Comparison of ENCODE assay signal across 23 cellular contexts in the genomic region with DNA sequence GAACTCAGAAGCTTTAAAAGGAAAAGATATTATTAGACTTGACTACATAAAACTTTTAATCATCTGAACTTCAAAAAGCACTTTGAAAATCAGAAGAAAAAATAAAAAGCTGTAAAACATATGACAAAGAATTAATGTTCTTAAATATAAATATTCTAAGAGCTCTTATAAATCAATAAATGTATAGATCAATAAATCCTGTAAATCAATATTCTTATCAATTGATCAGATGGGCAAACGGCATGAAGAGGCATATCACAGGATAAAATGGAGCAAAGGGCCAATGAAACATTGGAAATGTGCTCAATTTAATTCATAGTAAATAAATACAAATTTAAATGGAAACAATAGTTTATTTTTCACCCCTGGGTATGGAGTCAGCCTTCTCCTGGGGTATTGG.
DNase-seq lines count a peak whose midpoint lies in the region; ATAC-seq, FAIRE-seq and TF ChIP-seq lines count a peak whose summit lies in the region.
"Had no signal": no experiment of that assay in that cellular context is flagged by ENCODE, and none has a peak within 500 bp of the region (broad histone marks: within the 10 kb centered on the region; RNA-seq: fewer than 3 reads in every experiment).

No MANE protein-coding gene starts in this region.

- peaks cover 5% of the 10 kb centered on the region for H3K36me3 Mint-ChIP-seq in central memory CD8-positive, alpha-beta T cell (ENCODE audit: insufficient read depth)
- H3K36me3 Mint-ChIP-seq in neural progenitor cell (no peaks in the 10 kb centered on the region), T-cell (no peaks in the 10 kb centered on the region), mesothelial cell of epicardium (no peaks in the 10 kb centered on the region)
- H3K36me3 Mint-ChIP-seq: CD8-positive, alpha-beta T cell had no signal

- H3K27ac Mint-ChIP-seq in central memory CD8-positive, alpha-beta T cell (ENCODE audit: low read depth), result peak overlapping the region; percentile 11
- H3K27ac Mint-ChIP-seq in neural progenitor cell, result no peak overlapping the region
- H3K27ac Mint-ChIP-seq in T-cell, result no peak overlapping the region
- no peak overlapping the region for H3K27ac Mint-ChIP-seq in mesothelial cell of epicardium
- H3K27ac Mint-ChIP-seq: CD8-positive, alpha-beta T cell had no signal

- peaks cover 8% of the 10 kb centered on the region for H3K4me1 Mint-ChIP-seq in central memory CD8-positive, alpha-beta T cell
- peaks cover 10% of the 10 kb centered on the region for H3K4me1 Mint-ChIP-seq in neural progenitor cell
- peaks cover 0 to 4% (median 4%) of the 10 kb centered on the region in 3 donors for H3K4me1 Mint-ChIP-seq in T-cell
- H3K4me1 Mint-ChIP-seq in mesothelial cell of epicardium, result peaks cover 6% of the 10 kb centered on the region

- H3K27ac ChIP-seq in PC-3 (ENCODE audit: low read length) (no peak overlapping the region), neural progenitor cell (no peak overlapping the region)
- H3K27ac ChIP-seq: RWPE1 had no signal

- POLR2A ChIA-PET in PC-3 (lab: Charles Lee; ENCODE audit: unreplicated experiment), result no interaction called here
- POLR2A ChIA-PET in T-cell (lab: Charles Lee), result no interaction called here

- peaks cover 58% of the 10 kb centered on the region for H3K4me1 ChIP-seq in PC-3 (ENCODE audit: insufficient read depth, low read length)
- H3K4me1 ChIP-seq in neural progenitor cell, result peaks cover 24% of the 10 kb centered on the region

- intact Hi-C loops in PC-3 (cut with micrococcal nuclease), result loop anchor here (1.0 to 5.0 kb wide), 4 partner anchors 46 to 412 kb away; no protein-coding TSS in a partner anchor

- TF ChIP-seq CTCF in PC-3 (conservative IDR thresholded peaks at IDR 0.05; ENCODE audit: low read depth, low read length) (no peak), neural progenitor cell (IDR thresholded peaks at IDR 0.05) (no peak), mesothelial cell of epicardium (IDR thresholded peaks at IDR 0.05; ENCODE audit: unreplicated experiment) (no peak)

- H3K4me2 ChIP-seq in PC-3 (ENCODE audit: low read length) (no peak overlapping the region), neural progenitor cell (no peak overlapping the region)

- H3K4me3 Mint-ChIP-seq in central memory CD8-positive, alpha-beta T cell, result no peak overlapping the region
- H3K4me3 Mint-ChIP-seq in neural progenitor cell, result no peak overlapping the region
- no peak overlapping the region for H3K4me3 Mint-ChIP-seq in T-cell
- H3K4me3 Mint-ChIP-seq in mesothelial cell of epicardium, result no peak overlapping the region
- H3K4me3 Mint-ChIP-seq: CD8-positive, alpha-beta T cell had no signal

- no peaks in the 10 kb centered on the region for H3K9me3 Mint-ChIP-seq in central memory CD8-positive, alpha-beta T cell
- H3K9me3 Mint-ChIP-seq in neural progenitor cell, result no peaks in the 10 kb centered on the region
- no peaks in the 10 kb centered on the region for H3K9me3 Mint-ChIP-seq in T-cell
- no peaks in the 10 kb centered on the region for H3K9me3 Mint-ChIP-seq in mesothelial cell of epicardium
- H3K9me3 Mint-ChIP-seq: CD8-positive, alpha-beta T cell had no signal

- no peak overlapping the region for H3K9ac ChIP-seq in PC-3 (ENCODE audit: low read length)
- no peak overlapping the region for H3K9ac ChIP-seq in neural progenitor cell

- peaks cover 57% of the 10 kb centered on the region for H3K27me3 Mint-ChIP-seq in central memory CD8-positive, alpha-beta T cell
- H3K27me3 Mint-ChIP-seq in neural progenitor cell (ENCODE audit: insufficient read depth, low read depth) (peaks cover 8% of the 10 kb centered on the region), T-cell (peaks cover 17 to 28% of the 10 kb centered on the region in 2 donors), mesothelial cell of epicardium (ENCODE audit: low read depth) (peaks cover 4% of the 10 kb centered on the region)

- DNase-seq in PC-3 (no peak), neural progenitor cell (ENCODE audit: low spot score) (no peak), T-cell (no peak), mesothelial cell of epicardium (ENCODE audit: low spot score in 2 of 2, unreplicated experiment in 2 of 2) (no peak), NOMO-1 (lab: John Stamatoyannopoulos, UW; ENCODE audit: unreplicated experiment in 2 of 2) (no peak)
- DNase-seq in central memory CD8-positive, alpha-beta T cell (ENCODE audit: low spot score in 2 of 2), result no peak
- DNase-seq: CD8-positive, alpha-beta T cell; DMS 273 treated with DMSO at 0.1 percent for 48 hours; DMS79; GF-D8; KBM-7; NCI-H1105 treated with DMSO at 0.1 percent for 48 hours; NCI-H146; NCI-H1930; NCI-H2107; NCI-H524; NCI-H774; SHP77 treated with DMSO at 0.1 percent for 48 hours; SW 1271 had no signal

- CTCF ChIA-PET in PC-3 (lab: Charles Lee), result interaction anchor here (0.6 to 2.2 kb wide), 6 partner anchors 43 to 337 kb away, joined by 3 to 53 read pairs (median 6); no protein-coding TSS in a partner anchor
- CTCF ChIA-PET in T-cell (lab: Charles Lee), result interaction anchor here (0.6 to 2.5 kb wide), 9 partner anchors 112 to 1310 kb away, joined by 3 to 37 read pairs (median 4); no protein-coding TSS in a partner anchor

- H2AFZ ChIP-seq in PC-3 (ENCODE audit: low read length) (peak overlapping the region; percentile 80; the same call in 1 of the 2 replicates), neural progenitor cell (replicated peaks) (peak overlapping the region; percentile 91)

- H3K36me3 ChIP-seq in PC-3 (ENCODE audit: low read depth, low read length), result no peaks in the 10 kb centered on the region
- H3K36me3 ChIP-seq in neural progenitor cell, result no peaks in the 10 kb centered on the region

- BruUV-seq in PC-3 (replicated peaks; lab: Mats Ljungman, UMichigan), result no TSS peak

- ATAC-seq in PC-3 (no peak), T-cell (replicated peaks in 1 of 4) (no peak)
- no peak for ATAC-seq in central memory CD8-positive, alpha-beta T cell (replicated peaks; ENCODE audit: extremely low read depth, poor library complexity, severe bottlenecking)
- ATAC-seq: CD8-positive, alpha-beta T cell had no signal

- H3K27me3 ChIP-seq in PC-3 (ENCODE audit: low read length) (no peaks in the 10 kb centered on the region), neural progenitor cell (no peaks in the 10 kb centered on the region)

- H3K4me3 ChIP-seq in PC-3 (ENCODE audit: low read length), result no peak overlapping the region
- no peak overlapping the region for H3K4me3 ChIP-seq in neural progenitor cell

- H3K9me3 ChIP-seq in PC-3 (ENCODE audit: low read length), result no peaks in the 10 kb centered on the region
- no peaks in the 10 kb centered on the region for H3K9me3 ChIP-seq in neural progenitor cell (ENCODE audit: low read depth)

- H3F3A ChIP-seq in PC-3 (ENCODE audit: low read length, unreplicated experiment), result no peaks in the 10 kb centered on the region
- no peaks in the 10 kb centered on the region for H3F3A ChIP-seq in neural progenitor cell (ENCODE audit: low read depth)

- no peaks in the 10 kb centered on the region for H3K9me2 ChIP-seq in PC-3 (replicated peaks; ENCODE audit: low read length)

- peak; percentile 8 for FAIRE-seq in G401.6 (lab: Jason Lieb, UNC)
- FAIRE-seq: GM12891, H54 had no signal

- H3K79me2 ChIP-seq in PC-3 (ENCODE audit: low read length) (no peaks in the 10 kb centered on the region), neural progenitor cell (ENCODE audit: low read depth) (no peaks in the 10 kb centered on the region)

- no peaks in the 10 kb centered on the region for H4K20me1 ChIP-seq in PC-3 (ENCODE audit: low read length)
- no peaks in the 10 kb centered on the region for H4K20me1 ChIP-seq in neural progenitor cell (ENCODE audit: low read depth)
